Comparison of ENCODE assay signal across 21 cellular contexts in the genomic region with DNA sequence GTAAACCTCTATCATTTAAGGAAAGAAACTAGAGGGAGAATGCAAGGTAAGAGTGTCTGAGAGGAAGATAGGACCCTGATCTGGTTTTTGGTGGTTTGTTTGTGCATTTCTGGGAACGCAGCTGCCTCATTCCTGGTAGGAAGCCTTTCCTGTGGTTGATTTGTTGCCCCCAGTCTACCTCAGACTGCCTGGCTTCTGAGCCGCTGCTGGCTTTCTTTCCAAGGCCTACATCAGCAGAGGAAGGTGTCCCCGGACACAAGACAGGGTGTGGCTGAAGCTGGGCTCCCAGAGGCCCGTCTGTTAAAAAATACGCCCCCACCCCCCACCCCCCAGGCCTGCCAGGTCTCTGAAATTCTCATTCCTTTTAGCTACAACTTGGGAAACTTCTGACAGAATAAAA. TPM values are rescaled to one million over a fixed set of nuclear protein-coding genes. Genes with fewer than 3 reads are reported as not detected.
DNase-seq lines count a peak whose midpoint lies in the region; ATAC-seq, FAIRE-seq and TF ChIP-seq lines count a peak whose summit lies in the region.
"Had no signal": no experiment of that assay in that cellular context is flagged by ENCODE, and none has a peak within 500 bp of the region (broad histone marks: within the 10 kb centered on the region; RNA-seq: fewer than 3 reads in every experiment).

No MANE protein-coding gene starts in this region.

- H3K27me3 ChIP-seq in H1 (replicated peaks in 1 of 4; ENCODE audit: control insufficient read depth in 3 of 4, extremely low read depth in 1 of 4, insufficient read depth in 3 of 4, low read length in 3 of 4): no peaks in the 10 kb centered on the region; a peak in 1 of 7 replicates
- peaks cover 0 to 6% (median 0%) of the 10 kb centered on the region in 3 experiments for H3K27me3 ChIP-seq in neuronal stem cell (ENCODE audit: control insufficient read depth in 3 of 3, insufficient read depth in 3 of 3, low read depth in 1 of 3, low read length in 3 of 3)

- H3K79me1 ChIP-seq in H1 (ENCODE audit: low read depth, low read length): no peaks in the 10 kb centered on the region
- no peaks in the 10 kb centered on the region for H3K79me1 ChIP-seq in neuronal stem cell (ENCODE audit: low read depth, low read length)

- peaks cover 0 to 3% (median 2%) of the 10 kb centered on the region in 4 experiments; a peak in 3 of 7 replicates for H3K4me1 ChIP-seq in H1 (replicated peaks in 1 of 4; ENCODE audit: control insufficient read depth in 3 of 4, insufficient read depth in 4 of 4, low read length in 3 of 4)
- H3K4me1 ChIP-seq in neuronal stem cell (ENCODE audit: control insufficient read depth in 2 of 2, insufficient read depth in 1 of 2, low read depth in 1 of 2, low read length in 2 of 2): peaks cover 4 to 6% of the 10 kb centered on the region in 2 donors
- H3K4me1 ChIP-seq: A549, Caco-2 had no signal

- H3K18ac ChIP-seq in H1 (ENCODE audit: extremely low read depth, low read length): no peak overlapping the region
- H3K18ac ChIP-seq in neuronal stem cell (ENCODE audit: low read length): no peak overlapping the region

- no peaks in the 10 kb centered on the region for H3K79me2 ChIP-seq in H1 (ENCODE audit: control insufficient read depth in 1 of 2, insufficient read depth in 2 of 2, low read length in 2 of 2)

- no peak for ATAC-seq in HG02885 (IDR thresholded peaks at IDR 0.05; ENCODE audit: poor library complexity, unreplicated experiment)
- ATAC-seq: A549 had no signal

- H3K9me3 ChIP-seq in KOPT-K1 (ENCODE audit: insufficient read depth, low read length, poor library complexity, severe bottlenecking) (no peaks in the 10 kb centered on the region), H1 (ENCODE audit: insufficient read depth in 2 of 2, low read depth in 1 of 2, low read length in 1 of 2) (no peaks in the 10 kb centered on the region), neuronal stem cell (replicated peaks in 1 of 2; ENCODE audit: control insufficient read depth in 2 of 2, insufficient read depth in 1 of 2, low read depth in 1 of 2, low read length in 2 of 2) (no peaks in the 10 kb centered on the region)
- H3K9me3 ChIP-seq: A549, Caco-2 had no signal

- H3K27ac ChIP-seq in KOPT-K1 (ENCODE audit: low read depth, low read length, poor library complexity, severe bottlenecking) (peak overlapping the region; percentile 71), H1 (ENCODE audit: low read depth, low read length) (no peak overlapping the region), neuronal stem cell (replicated peaks; ENCODE audit: low read length) (no peak overlapping the region)
- H3K27ac ChIP-seq: 22Rv1, A549, C4-2B had no signal

- FAIRE-seq in H1 (lab: Jason Lieb, UNC): no peak
- FAIRE-seq: A549, G401.6, GM12891, H54 had no signal

- TF ChIP-seq EP300 in H1 (IDR thresholded peaks at IDR 0.05; ENCODE audit: borderline replicate concordance in 1 of 2, low read depth in 2 of 2, low read length in 2 of 2): no peak

- H2AFZ ChIP-seq in H1 (ENCODE audit: low read length): peak overlapping the region; percentile 17; the same call in 1 of the 2 replicates
- H2AFZ ChIP-seq in neuronal stem cell (ENCODE audit: low read length): peak overlapping the region; percentile 23

- H3K36me3 ChIP-seq in KOPT-K1 (ENCODE audit: insufficient read depth, low read length) (no peaks in the 10 kb centered on the region), H1 (ENCODE audit: control insufficient read depth in 2 of 4, insufficient read depth in 4 of 4, low read length in 3 of 4) (no peaks in the 10 kb centered on the region), neuronal stem cell (replicated peaks in 1 of 2; ENCODE audit: control insufficient read depth in 2 of 2, insufficient read depth in 2 of 2, low read length in 2 of 2) (no peaks in the 10 kb centered on the region)

- H2BK120ac ChIP-seq in H1 (replicated peaks; ENCODE audit: low read depth, low read length) (no peak overlapping the region), neuronal stem cell (ENCODE audit: low read depth, low read length) (no peak overlapping the region)

- POLR2A ChIA-PET in H1 (lab: Charles Lee; ENCODE audit: partially characterized antibody): interaction anchor here (0.9 kb wide), 1 partner anchor 153 kb away, joined by 3 read pairs; no protein-coding TSS in a partner anchor

- no peak overlapping the region for H4K91ac ChIP-seq in H1 (replicated peaks; ENCODE audit: insufficient read length, low read length)
- no peak overlapping the region for H4K91ac ChIP-seq in neuronal stem cell (ENCODE audit: low read depth, low read length, poor library complexity)

- no peak overlapping the region for H4K5ac ChIP-seq in H1 (ENCODE audit: insufficient read length, low read depth, low read length)

- no peak overlapping the region for H2BK5ac ChIP-seq in H1 (ENCODE audit: low read depth, low read length)
- H2BK5ac ChIP-seq in neuronal stem cell (ENCODE audit: low read length): no peak overlapping the region

- H2AK5ac ChIP-seq in H1 (ENCODE audit: low read depth, low read length) (no peak overlapping the region), neuronal stem cell (ENCODE audit: low read depth, low read length) (no peak overlapping the region)

- TF ChIP-seq RAD21 in H1 (IDR thresholded peaks at IDR 0.05 in 1 of 2, conservative IDR thresholded peaks at IDR 0.05 in 1 of 2; ENCODE audit: low read depth in 2 of 2, low read length in 2 of 2): no peak

- H4K8ac ChIP-seq in H1 (ENCODE audit: extremely low read depth, insufficient read depth, low read length) (no peak overlapping the region), neuronal stem cell (ENCODE audit: low read depth, low read length) (no peak overlapping the region)

- no peak overlapping the region for H3K4me2 ChIP-seq in H1 (ENCODE audit: insufficient read depth in 1 of 2, low read depth in 2 of 2, low read length in 2 of 2)
- no peak overlapping the region for H3K4me2 ChIP-seq in neuronal stem cell (ENCODE audit: insufficient read depth, low read length, poor library complexity, severe bottlenecking)
- H3K4me2 ChIP-seq: A549 had no signal

- H2BK15ac ChIP-seq in H1 (ENCODE audit: low read length): no peak overlapping the region
- no peak overlapping the region for H2BK15ac ChIP-seq in neuronal stem cell (ENCODE audit: low read length)

- no peak overlapping the region for H3K9ac ChIP-seq in H1 (replicated peaks in 1 of 4; ENCODE audit: extremely low read depth in 1 of 4, low read depth in 3 of 4, low read length in 3 of 4)
- no peak overlapping the region for H3K9ac ChIP-seq in neuronal stem cell (ENCODE audit: low read depth, low read length, poor library complexity)

- TF ChIP-seq POLR2A in H1 (IDR thresholded peaks at IDR 0.05; ENCODE audit: control extremely low read depth in 1 of 2, low read depth in 2 of 2, low read length in 2 of 2): no peak

- 66% methylated on average over 5 of the region's 5 CpGs; no CpG with 5 or more reads in 1 of the 2 experiments for WGBS in H1 (ENCODE audit: extremely low coverage in 1 of 2, insufficient coverage in 1 of 2, insufficient read length in 1 of 2, insufficient replicate concordance in 2 of 2, low coverage in 1 of 2, low lambda C conversion rate in 2 of 2, missing lambda C conversion rate in 1 of 2), 2 experiments
- WGBS in neuronal stem cell (ENCODE audit: extremely low coverage in 2 of 2, insufficient read length in 2 of 2, insufficient replicate concordance in 1 of 2), 2 donors: no CpG with 5 or more reads among the region's 5 CpGs

- H4K20me1 ChIP-seq in H1 (replicated peaks in 1 of 2; ENCODE audit: control insufficient read depth in 1 of 2, insufficient read depth in 2 of 2, low read length in 2 of 2): no peaks in the 10 kb centered on the region

- H2BK20ac ChIP-seq in H1 (ENCODE audit: low read length): no peak overlapping the region

- H3K23ac ChIP-seq in H1 (ENCODE audit: insufficient read length) (no peak overlapping the region), neuronal stem cell (ENCODE audit: low read depth, low read length, poor library complexity) (no peak overlapping the region)

- no peak overlapping the region for H3K4me3 ChIP-seq in H1 (ENCODE audit: extremely low read depth in 1 of 4, insufficient read depth in 2 of 4, low read depth in 3 of 4, low read length in 4 of 4)
- no peak overlapping the region for H3K4me3 ChIP-seq in neuronal stem cell (ENCODE audit: low read length in 2 of 2)
- H3K4me3 ChIP-seq: A549 had no signal

- H3K14ac ChIP-seq in H1 (ENCODE audit: insufficient read length) (no peak overlapping the region), neuronal stem cell (ENCODE audit: low read length) (no peak overlapping the region)

- no peak overlapping the region for H3K56ac ChIP-seq in H1 (replicated peaks; ENCODE audit: insufficient read length, low read depth, low read length)

- peak; percentile 3 for DNase-seq in DMS 273 (lab: John Stamatoyannopoulos, UW; ENCODE audit: unreplicated experiment)
- no peak for DNase-seq in DMS 273 treated with DMSO at 0.1 percent for 48 hours (lab: John Stamatoyannopoulos, UW)
- DNase-seq in H1 (ENCODE audit: low read depth in 1 of 2, low spot score in 2 of 2): no peak
- DNase-seq in neuronal stem cell (ENCODE audit: low spot score): no peak
- no peak for DNase-seq in hepatic stellate cell (ENCODE audit: low spot score)
- no peak for DNase-seq in activated gamma-delta T cell (lab: John Stamatoyannopoulos, UW)
- DNase-seq: AML-193; Caco-2; CD4-positive, alpha-beta T cell; DMS53; HCEC 1CT had no signal

- no peak overlapping the region for H2BK12ac ChIP-seq in H1 (ENCODE audit: low read depth, low read length)
- no peak overlapping the region for H2BK12ac ChIP-seq in neuronal stem cell (ENCODE audit: low read length)

- H3K23me2 ChIP-seq in H1 (ENCODE audit: low read depth, low read length): no peaks in the 10 kb centered on the region; the same call in 1 of the 2 replicates

- CTCF ChIA-PET in H1 (lab: Charles Lee; ENCODE audit: partially characterized antibody): interaction anchor here (0.6 to 4.9 kb wide), 28 partner anchors 11 to 1199 kb away, joined by 3 to 50 read pairs (median 4); no protein-coding TSS in a partner anchor

- TF ChIP-seq CTCF in H1 (IDR thresholded peaks at IDR 0.05; ENCODE audit: control extremely low read depth in 1 of 3, insufficient read depth in 1 of 3, low read depth in 1 of 3, low read length in 3 of 3): no peak

- no peak overlapping the region for H3K4ac ChIP-seq in H1 (replicated peaks; ENCODE audit: insufficient read length, low read depth, low read length)
- H3K4ac ChIP-seq in neuronal stem cell (ENCODE audit: low read length): no peak overlapping the region

TF ChIP-seq in H1, 55 proteins besides CTCF, POLR2A, EP300 and RAD21 (continues in another document):
- TF ChIP-seq CBX5 (IDR thresholded peaks at IDR 0.05; ENCODE audit: low read depth, low read length): no peak

RNA-seq across cellular contexts. Expression of gene C13orf42, which starts 42.6 kb away (rescaled TPM):
- 9.9 and 11.7 TPM in 2 replicates for total RNA-seq in H1 (2021; fragmentation: NEBNext Ultra II Directional; extraction: Animal tissue kit (Norgen Biotek cat#: 25700))
- polyA plus RNA-seq in H1 (2011; rRNA removed): 10.1 and 11.5 TPM in 2 replicates
- polyA plus RNA-seq in H1 (2011; cell fraction: cytosol; rRNA removed): 9.9 TPM
- 17.5 TPM for polyA plus RNA-seq in H1 (2011; cell fraction: nucleus; rRNA removed)
- 18.1 to 63.8 TPM (median 38.1 TPM) in 4 replicates for polyA plus RNA-seq in H1 (2012, experiment 1 of 2)
- polyA plus RNA-seq in H1 (2012, experiment 2 of 2): 2.1 TPM
- 5.8 TPM for polyA plus RNA-seq in H1 (2013, experiment 1 of 2)
- polyA plus RNA-seq in H1 (2013, experiment 2 of 2): 5.4 TPM
- polyA minus RNA-seq in H1 (2011; rRNA and poly(A)+ RNA removed): 16.0 and 16.1 TPM in 2 replicates
- polyA minus RNA-seq in H1 (2011; cell fraction: cytosol; rRNA and poly(A)+ RNA removed): 7.6 TPM
- polyA minus RNA-seq in H1 (2011; cell fraction: nucleus; rRNA and poly(A)+ RNA removed): 10.0 TPM
- polyA plus RNA-seq in neuronal stem cell (2013, experiment 1 of 2): 0.04 TPM
- 0.01 TPM for polyA plus RNA-seq in neuronal stem cell (2013, experiment 2 of 2)
- total RNA-seq: Caco-2; CD4-positive, alpha-beta T cell; HT-29 had no signal
- polyA plus RNA-seq: A549, BJ had no signal
